In genomic region chr16:11696266-11697012, GRCh38 we compare ENCODE assay signal across 20 cellular contexts. TPM values are rescaled to one million over a fixed set of nuclear protein-coding genes. Genes with fewer than 3 reads are reported as not detected.
DNase-seq lines count a peak whose midpoint lies in the region; ATAC-seq and TF ChIP-seq lines count a peak whose summit lies in the region.
"Had no signal": no experiment of that assay in that cellular context is flagged by ENCODE, and none has a peak within 500 bp of the region (broad histone marks: within the 10 kb centered on the region; RNA-seq: fewer than 3 reads in every experiment).

No MANE protein-coding gene starts in this region.

- H3K4me2 ChIP-seq in mammary epithelial cell (ENCODE audit: insufficient read depth, low read depth, low read length), result no peak overlapping the region

- BruUV-seq in MCF 10A (replicated peaks; lab: Mats Ljungman, UMichigan), result no TSS peak
- no TSS peak for BruUV-seq in mammary epithelial cell (replicated peaks; lab: Mats Ljungman, UMichigan)

- peak overlapping the region; percentile 47 for H3K27ac Mint-ChIP-seq in MCF 10A (ENCODE audit: low read depth, unreplicated experiment)
- H3K27ac Mint-ChIP-seq in T-helper 2 cell treated with Interferon-gamma antibody and Interleukin-4, amounts not matched to agents 5 μg/mL and 100 μg/mL, for 36 hours, result peak overlapping the region; percentile 71
- peak overlapping the region in 4 of 6 donors; percentile 25 to 84 (median 52) for H3K27ac Mint-ChIP-seq in immature natural killer cell
- H3K27ac Mint-ChIP-seq in stimulated activated naive CD8-positive, alpha-beta T cell treated with anti-CD3 and anti-CD28 coated beads, Interleukin-15, Interleukin-2, amounts not matched to agents 100 ng/mL and 50 ng/mL, for 24 hours, result peak overlapping the region; percentile 18
- H3K27ac Mint-ChIP-seq in chondrocyte (ENCODE audit: unreplicated experiment), result no peak overlapping the region
- H3K27ac Mint-ChIP-seq: dendritic cell treated with granulocyte-macrophage colony-stimulating factor and Interleukin-4, amounts not matched to agents 40 ng/mL and 50 ng/mL, for 4 days had no signal

- H3K9me3 ChIP-seq in mammary epithelial cell (replicated peaks; ENCODE audit: insufficient read depth, low read length), result no peaks in the 10 kb centered on the region
- H3K9me3 ChIP-seq: gastroesophageal sphincter, pancreas, thoracic aorta had no signal

- H3K4me3 Mint-ChIP-seq in MCF 10A (ENCODE audit: unreplicated experiment), result no peak overlapping the region
- no peak overlapping the region for H3K4me3 Mint-ChIP-seq in T-helper 2 cell treated with Interferon-gamma antibody and Interleukin-4, amounts not matched to agents 5 μg/mL and 100 μg/mL, for 36 hours
- H3K4me3 Mint-ChIP-seq in immature natural killer cell, result peak overlapping the region in 1 of 5 donors; percentile 21
- H3K4me3 Mint-ChIP-seq in stimulated activated naive CD8-positive, alpha-beta T cell treated with anti-CD3 and anti-CD28 coated beads, Interleukin-15, Interleukin-2, amounts not matched to agents 100 ng/mL and 50 ng/mL, for 24 hours, result no peak overlapping the region
- no peak overlapping the region for H3K4me3 Mint-ChIP-seq in chondrocyte (ENCODE audit: unreplicated experiment)
- H3K4me3 Mint-ChIP-seq: dendritic cell treated with granulocyte-macrophage colony-stimulating factor and Interleukin-4, amounts not matched to agents 40 ng/mL and 50 ng/mL, for 4 days had no signal

- no peaks in the 10 kb centered on the region for H4K20me1 ChIP-seq in mammary epithelial cell (ENCODE audit: insufficient read depth, low read length)

- no peak overlapping the region for H3K9ac ChIP-seq in mammary epithelial cell (ENCODE audit: insufficient read depth, low read length)

- no peak for DNase-seq in MCF 10A (ENCODE audit: unreplicated experiment)
- no peak for DNase-seq in mammary epithelial cell
- no peak for DNase-seq in T-helper 2 cell treated with Interferon-gamma antibody and Interleukin-4, amounts not matched to agents 5 μg/mL and 100 μg/mL, for 36 hours (ENCODE audit: low spot score)
- no peak for DNase-seq in immature natural killer cell
- no peak for DNase-seq in chondrocyte (ENCODE audit: low spot score)
- no peak for DNase-seq in stimulated activated CD4-positive, alpha-beta T cell treated with anti-CD3 and anti-CD28 coated beads, Interleukin-1b, Interleukin-23, amount 100 ng/mL, for 48 hours
- DNase-seq: activated naive CD4-positive, alpha-beta T cell; H7; IMR-90; NCI-H1930; pancreas; RPMI8226; stimulated activated CD8-positive, alpha-beta memory T cell treated with anti-CD3 and anti-CD28 coated beads, Interleukin-4, amount 100 ng/mL, for 48 hours had no signal

- H2AFZ ChIP-seq in mammary epithelial cell (ENCODE audit: low read depth, low read length), result no peak overlapping the region

- CTCF ChIA-PET in MCF 10A (lab: Yijun Ruan, JAX), result interaction anchor here (0.5 to 0.8 kb wide), 2 partner anchors 12 to 733 kb away, joined by 3 to 4 read pairs; no protein-coding TSS in a partner anchor
- CTCF ChIA-PET in mammary epithelial cell (lab: Charles Lee; ENCODE audit: low non-redundant PET), result no interaction called here

- dilution Hi-C loops in mammary epithelial cell (cut with HindIII; ENCODE audit: low sequenced_read_pairs), result no loop called here

- no peak overlapping the region for H3K27ac ChIP-seq in mammary epithelial cell (ENCODE audit: insufficient read depth, low read depth, low read length)
- H3K27ac ChIP-seq: gastroesophageal sphincter, pancreas, skin epidermis, thoracic aorta had no signal

- no peak for TF ChIP-seq CTCF in MCF 10A (IDR thresholded peaks at IDR 0.05; ENCODE audit: unreplicated experiment)
- TF ChIP-seq CTCF in mammary epithelial cell (conservative IDR thresholded peaks at IDR 0.05 in 1 of 2, IDR thresholded peaks at IDR 0.05 in 1 of 2; ENCODE audit: extremely low read depth in 1 of 2, insufficient read depth in 1 of 2, low read depth in 1 of 2, low read length in 2 of 2), result no peak
- TF ChIP-seq CTCF in chondrocyte (IDR thresholded peaks at IDR 0.05), result no peak

- no peaks in the 10 kb centered on the region for H3K9me3 Mint-ChIP-seq in MCF 10A (ENCODE audit: unreplicated experiment)
- H3K9me3 Mint-ChIP-seq in T-helper 2 cell treated with Interferon-gamma antibody and Interleukin-4, amounts not matched to agents 5 μg/mL and 100 μg/mL, for 36 hours, result no peaks in the 10 kb centered on the region
- no peaks in the 10 kb centered on the region for H3K9me3 Mint-ChIP-seq in immature natural killer cell
- H3K9me3 Mint-ChIP-seq in stimulated activated naive CD8-positive, alpha-beta T cell treated with anti-CD3 and anti-CD28 coated beads, Interleukin-15, Interleukin-2, amounts not matched to agents 100 ng/mL and 50 ng/mL, for 24 hours, result no peaks in the 10 kb centered on the region
- no peaks in the 10 kb centered on the region for H3K9me3 Mint-ChIP-seq in chondrocyte (ENCODE audit: low read depth)
- H3K9me3 Mint-ChIP-seq: dendritic cell treated with granulocyte-macrophage colony-stimulating factor and Interleukin-4, amounts not matched to agents 40 ng/mL and 50 ng/mL, for 4 days had no signal

- WGBS in mammary epithelial cell (ENCODE audit: low coverage, missing lambda C conversion rate), result 94% methylated on average over 12 of the region's 12 CpGs

- no peaks in the 10 kb centered on the region for H3K4me1 ChIP-seq in mammary epithelial cell (ENCODE audit: insufficient read depth, low read length)

- no peak for ATAC-seq in GM19324 (IDR thresholded peaks at IDR 0.05; ENCODE audit: low FRiP score, unreplicated experiment)
- ATAC-seq: gastroesophageal sphincter, left lobe of liver, pancreas had no signal

- peaks cover 22% of the 10 kb centered on the region for H3K79me2 ChIP-seq in mammary epithelial cell (ENCODE audit: insufficient read depth, low read length)

- peaks cover 74% of the 10 kb centered on the region for H3K36me3 Mint-ChIP-seq in MCF 10A (ENCODE audit: insufficient read depth, unreplicated experiment)
- H3K36me3 Mint-ChIP-seq in T-helper 2 cell treated with Interferon-gamma antibody and Interleukin-4, amounts not matched to agents 5 μg/mL and 100 μg/mL, for 36 hours (ENCODE audit: low read depth), result peaks cover 62% of the 10 kb centered on the region
- H3K36me3 Mint-ChIP-seq in immature natural killer cell, result peaks cover 18 to 56% (median 29%) of the 10 kb centered on the region in 3 donors
- H3K36me3 Mint-ChIP-seq in stimulated activated naive CD8-positive, alpha-beta T cell treated with anti-CD3 and anti-CD28 coated beads, Interleukin-15, Interleukin-2, amounts not matched to agents 100 ng/mL and 50 ng/mL, for 24 hours (ENCODE audit: low read depth), result peaks cover 70% of the 10 kb centered on the region
- peaks cover 42% of the 10 kb centered on the region for H3K36me3 Mint-ChIP-seq in chondrocyte (ENCODE audit: low read depth)

- H3K4me1 Mint-ChIP-seq in MCF 10A (ENCODE audit: insufficient read depth, unreplicated experiment) (peaks cover 6% of the 10 kb centered on the region), immature natural killer cell (peaks cover 37 to 56% of the 10 kb centered on the region in 2 donors), chondrocyte (ENCODE audit: low read depth) (peaks cover 10% of the 10 kb centered on the region)
- H3K4me1 Mint-ChIP-seq in T-helper 2 cell treated with Interferon-gamma antibody and Interleukin-4, amounts not matched to agents 5 μg/mL and 100 μg/mL, for 36 hours (ENCODE audit: low read depth), result peaks cover 36% of the 10 kb centered on the region
- peaks cover 33% of the 10 kb centered on the region for H3K4me1 Mint-ChIP-seq in stimulated activated naive CD8-positive, alpha-beta T cell treated with anti-CD3 and anti-CD28 coated beads, Interleukin-15, Interleukin-2, amounts not matched to agents 100 ng/mL and 50 ng/mL, for 24 hours (ENCODE audit: low read depth)

- H3K4me3 ChIP-seq in mammary epithelial cell (replicated peaks in 1 of 3; ENCODE audit: insufficient read depth in 1 of 3, low read depth in 2 of 3, low read length in 3 of 3), result no peak overlapping the region
- H3K4me3 ChIP-seq: gastroesophageal sphincter, pancreas, skin epidermis, thoracic aorta had no signal

- in situ Hi-C loops in mammary epithelial cell (cut with MboI; ENCODE audit: low sequenced_read_pairs in 2 of 2), result no loop called here

- H3K36me3 ChIP-seq in mammary epithelial cell (ENCODE audit: insufficient read depth, low read length), result peaks cover 7% of the 10 kb centered on the region

- intact Hi-C loops in MCF 10A (cut with micrococcal nuclease) (no loop called here), mammary epithelial cell (cut with micrococcal nuclease) (no loop called here)

- no peaks in the 10 kb centered on the region for H3K27me3 ChIP-seq in mammary epithelial cell (ENCODE audit: insufficient read depth, low read length)
- H3K27me3 ChIP-seq: gastroesophageal sphincter, pancreas had no signal

- no peaks in the 10 kb centered on the region for H3K27me3 Mint-ChIP-seq in MCF 10A (ENCODE audit: insufficient read depth, unreplicated experiment)
- H3K27me3 Mint-ChIP-seq in T-helper 2 cell treated with Interferon-gamma antibody and Interleukin-4, amounts not matched to agents 5 μg/mL and 100 μg/mL, for 36 hours (ENCODE audit: low read depth), result no peaks in the 10 kb centered on the region
- H3K27me3 Mint-ChIP-seq in immature natural killer cell (ENCODE audit: low read depth in 3 of 3), result peaks cover 0 to 4% (median 3%) of the 10 kb centered on the region in 3 donors
- H3K27me3 Mint-ChIP-seq in stimulated activated naive CD8-positive, alpha-beta T cell treated with anti-CD3 and anti-CD28 coated beads, Interleukin-15, Interleukin-2, amounts not matched to agents 100 ng/mL and 50 ng/mL, for 24 hours, result no peaks in the 10 kb centered on the region
- no peaks in the 10 kb centered on the region for H3K27me3 Mint-ChIP-seq in chondrocyte (ENCODE audit: low read depth)
- H3K27me3 Mint-ChIP-seq: dendritic cell treated with granulocyte-macrophage colony-stimulating factor and Interleukin-4, amounts not matched to agents 40 ng/mL and 50 ng/mL, for 4 days had no signal

- POLR2A ChIA-PET in MCF 10A (lab: Yijun Ruan, JAX), result interaction anchor here (0.6 kb wide), 1 partner anchor 26 kb away, joined by 3 read pairs; no protein-coding TSS in a partner anchor

RNA-seq across cellular contexts. Expression of gene SNN, which starts 28.2 kb away (rescaled TPM):
- total RNA-seq in MCF 10A (2022) (1.9 and 5.8 TPM in 2 replicates), mammary epithelial cell (10 to 100 TPM; 14.2 to 32.7 TPM), chondrocyte (12.5 to 15.3 TPM (median 14.0 TPM) in 3 replicates)
- polyA plus RNA-seq in mammary epithelial cell (14.2 TPM), immature natural killer cell (10 to 100 TPM in 1 of 3 donors, 1 to 10 TPM in 2; 2.4 to 11.1 (median 4.9) TPM)
- polyA minus RNA-seq in mammary epithelial cell, result 13.4 TPM

RNA-seq across cellular contexts. Expression of gene TXNDC11, which starts 46.2 kb away (rescaled TPM):
- total RNA-seq in MCF 10A (2022) (38.2 and 43.7 TPM in 2 replicates), mammary epithelial cell (10 to 100 TPM; 26.0 to 30.7 TPM), chondrocyte (34.9 to 53.1 TPM (median 39.7 TPM) in 3 replicates)
- polyA plus RNA-seq in mammary epithelial cell (46.6 TPM), immature natural killer cell (10 to 100 TPM; 35.6 to 57.2 (median 46.9) TPM)
- polyA minus RNA-seq in mammary epithelial cell, result 34.0 TPM
